In the genomic region with DNA sequence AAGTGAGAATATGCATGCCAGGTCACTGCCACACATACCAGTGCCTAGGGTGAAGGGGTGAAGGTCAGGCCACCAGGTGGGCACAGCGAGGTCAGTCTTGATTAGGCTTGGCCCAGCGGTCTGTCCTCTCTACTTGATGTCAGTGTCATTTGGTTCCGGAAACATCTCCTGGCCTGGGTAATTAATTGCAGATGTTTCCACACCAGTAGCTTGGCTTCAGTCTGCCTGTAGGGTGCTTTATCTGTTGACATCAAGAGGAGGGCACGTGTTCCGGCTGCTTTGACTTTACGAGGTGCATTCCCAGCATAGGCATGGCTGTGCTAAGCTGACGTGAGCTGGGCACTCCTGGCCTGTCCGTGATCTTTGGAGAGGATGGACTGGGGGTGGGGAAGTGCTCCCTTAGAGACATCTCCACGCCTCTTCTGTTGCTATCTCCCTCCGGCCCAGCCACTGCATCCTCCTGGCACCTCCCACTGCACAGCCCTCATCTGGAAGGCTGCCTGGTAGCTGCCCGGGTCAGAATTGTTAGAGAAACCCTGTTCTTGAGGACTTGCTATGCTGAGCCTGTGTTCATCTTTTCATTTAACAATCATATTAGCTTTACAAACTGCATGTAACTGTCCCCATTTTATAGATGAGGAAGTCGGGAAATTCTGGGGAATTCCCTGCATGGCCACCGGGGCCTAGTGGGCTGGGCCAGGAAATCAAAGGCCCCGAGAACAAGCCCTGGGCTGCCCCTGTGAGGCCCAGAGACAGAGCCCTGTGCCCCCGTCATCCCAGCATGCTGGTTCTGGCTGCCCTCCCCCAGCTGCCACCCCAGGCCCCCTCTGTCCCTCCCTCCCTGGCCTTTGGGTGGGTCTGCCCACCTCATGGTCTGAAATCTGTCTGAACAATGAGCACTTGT, we compare ENCODE assay signal across 9 cellular contexts. TPM values are rescaled to one million over a fixed set of nuclear protein-coding genes. Genes with fewer than 3 reads are reported as not detected.
DNase-seq lines count a peak whose midpoint lies in the region; ATAC-seq and TF ChIP-seq lines count a peak whose summit lies in the region.
"Had no signal": no experiment of that assay in that cellular context is flagged by ENCODE, and none has a peak within 500 bp of the region (broad histone marks: within the 10 kb centered on the region; RNA-seq: fewer than 3 reads in every experiment).

No MANE protein-coding gene starts in this region.

- H3K27me3 ChIP-seq in endodermal cell (ENCODE audit: control insufficient read depth, insufficient read depth, low read length, poor library complexity, severe bottlenecking) (no peaks in the 10 kb centered on the region), neural progenitor cell (no peaks in the 10 kb centered on the region)

- H3K36me3 ChIP-seq in endodermal cell (ENCODE audit: control insufficient read depth, insufficient read depth, low read length) (peaks cover 30% of the 10 kb centered on the region), neural progenitor cell (no peaks in the 10 kb centered on the region)

- ATAC-seq in HG03439 (IDR thresholded peaks at IDR 0.05; ENCODE audit: unreplicated experiment), result peak; percentile 46

- H3K4me1 Mint-ChIP-seq in endodermal cell, result peaks cover 11% of the 10 kb centered on the region
- H3K4me1 Mint-ChIP-seq in neural progenitor cell, result peaks cover 29% of the 10 kb centered on the region

- no peaks in the 10 kb centered on the region for H3K4me1 ChIP-seq in endodermal cell (ENCODE audit: control insufficient read depth, insufficient read depth, low read length)
- H3K4me1 ChIP-seq in neural progenitor cell, result no peaks in the 10 kb centered on the region

- H3K36me3 Mint-ChIP-seq in endodermal cell (ENCODE audit: low read depth) (peaks cover 34% of the 10 kb centered on the region), neural progenitor cell (peaks cover 2% of the 10 kb centered on the region)

- POLR2A ChIA-PET in AG04449 (lab: Yijun Ruan, JAX), result interaction anchor here (0.7 to 0.9 kb wide), 3 partner anchors 115 to 378 kb away, joined by 3 read pairs; no protein-coding TSS in a partner anchor

- 76 to 88% methylated on average over 5 to 15 of the region's 15 CpGs for WGBS in endodermal cell (ENCODE audit: insufficient coverage in 1 of 2, insufficient read length in 1 of 2), 2 experiments

- H3K27ac Mint-ChIP-seq in endodermal cell, result peak overlapping the region; percentile 75
- no peak overlapping the region for H3K27ac Mint-ChIP-seq in neural progenitor cell

- H3K9me3 ChIP-seq in endodermal cell (ENCODE audit: control insufficient read depth, low read length) (no peaks in the 10 kb centered on the region), neural progenitor cell (ENCODE audit: low read depth) (no peaks in the 10 kb centered on the region)

- TF ChIP-seq CTCF in AG04449 (IDR thresholded peaks at IDR 0.05; ENCODE audit: insufficient read depth, low read length, missing control alignments) (peak; percentile 22), endodermal cell (conservative IDR thresholded peaks at IDR 0.05) (peak; percentile 34), neural progenitor cell (IDR thresholded peaks at IDR 0.05) (peak; percentile 6)

- H3K79me2 ChIP-seq in neural progenitor cell (ENCODE audit: low read depth), result no peaks in the 10 kb centered on the region

- in situ Hi-C loops in GM18951 (cut with MboI; ENCODE audit: low sequenced_read_pairs, unreplicated experiment), result no loop called here

- no peak overlapping the region for H3K4me2 ChIP-seq in neural progenitor cell

- TF ChIP-seq POLR2A in GM18951 (IDR thresholded peaks at IDR 0.05; ENCODE audit: extremely low read depth, insufficient read depth, insufficient read length), result peak; percentile 22

- H3K9ac ChIP-seq in endodermal cell (ENCODE audit: extremely low read depth, low read length, poor library complexity, severe bottlenecking) (no peak overlapping the region), neural progenitor cell (no peak overlapping the region)

- H3K9me3 Mint-ChIP-seq in endodermal cell (no peaks in the 10 kb centered on the region), neural progenitor cell (peaks cover 4% of the 10 kb centered on the region)
- H3K9me3 Mint-ChIP-seq: nephron had no signal

- DNase-seq in AG04449 (ENCODE audit: low read depth, low spot score), result peak; percentile 98
- peak; percentile 51 for DNase-seq in activated CD4-positive, alpha-beta T cell treated with anti-CD3 and anti-CD28 coated beads for 48 hours
- DNase-seq in endodermal cell, result no peak
- DNase-seq in neural progenitor cell (ENCODE audit: low spot score), result no peak
- peak; percentile 80 for DNase-seq in ureter (ENCODE audit: low spot score)
- no peak for DNase-seq in NOMO-1 treated with dmso at 0.1 percent for 144 hours (lab: John Stamatoyannopoulos, UW; ENCODE audit: unreplicated experiment)

- H3F3A ChIP-seq in neural progenitor cell (ENCODE audit: low read depth), result peaks cover 10% of the 10 kb centered on the region

- no peak overlapping the region for H2AFZ ChIP-seq in neural progenitor cell (replicated peaks)

- H3K4me3 Mint-ChIP-seq in endodermal cell (no peak overlapping the region), neural progenitor cell (no peak overlapping the region)
- H3K4me3 Mint-ChIP-seq: nephron had no signal

- no peaks in the 10 kb centered on the region for H3K27me3 Mint-ChIP-seq in endodermal cell (ENCODE audit: insufficient read depth)
- H3K27me3 Mint-ChIP-seq in neural progenitor cell (ENCODE audit: insufficient read depth, low read depth), result peaks cover 9% of the 10 kb centered on the region

- no peaks in the 10 kb centered on the region for H4K20me1 ChIP-seq in neural progenitor cell (ENCODE audit: low read depth)

- H3K4me3 ChIP-seq in AG04449 (ENCODE audit: low read depth, low read length), result no peak overlapping the region
- H3K4me3 ChIP-seq in endodermal cell (ENCODE audit: low read length), result no peak overlapping the region
- no peak overlapping the region for H3K4me3 ChIP-seq in neural progenitor cell

- H3K27ac ChIP-seq in endodermal cell (ENCODE audit: low read depth, low read length) (no peak overlapping the region), neural progenitor cell (no peak overlapping the region)

- CTCF ChIA-PET in AG04449 (lab: Yijun Ruan, JAX), result interaction anchor here (0.6 to 2.4 kb wide), 10 partner anchors 11 to 143 kb away, joined by 3 to 12 read pairs (median 4); a partner anchor contains a TSS

RNA-seq across cellular contexts. Expression of a gene that starts 29.1 kb away (rescaled TPM):
- total RNA-seq in endodermal cell, result 10 to 100 TPM; 33.9 to 51.9 TPM
- 4.3 TPM for polyA plus RNA-seq in endodermal cell (2013, experiment 1 of 2)
- 4.5 TPM for polyA plus RNA-seq in endodermal cell (2013, experiment 2 of 2)
- 1.7 and 2.3 TPM in 2 replicates for total RNA-seq in neural progenitor cell (ENCODE audit: low replicate concordance)
- 68.7 TPM for total RNA-seq in ureter

Comparison
In these comparisons a context has a peak if more than half of its experiments do, and no peak if none do; other contexts are left out.
1. DNase-seq: peak in AG04449 (single experiment), activated CD4-positive, alpha-beta T cell treated with anti-CD3 and anti-CD28 coated beads for 48 hours (single experiment) and ureter (single experiment); none in endodermal cell (single experiment), neural progenitor cell (single experiment) and NOMO-1 treated with dmso at 0.1 percent for 144 hours (single experiment).
2. RNA of a gene that starts 29.1 kb away (total RNA-seq): 68.7 TPM in ureter (single experiment) and 33.9 to 51.9 TPM in endodermal cell; 1.7 to 2.3 TPM in neural progenitor cell; every median in the first group is over 10 times any median in the second.
3. Peak in every context shown above with its lines, with median percentiles within 50 percentile points of each other: CTCF ChIP-seq.